In the genomic region with DNA sequence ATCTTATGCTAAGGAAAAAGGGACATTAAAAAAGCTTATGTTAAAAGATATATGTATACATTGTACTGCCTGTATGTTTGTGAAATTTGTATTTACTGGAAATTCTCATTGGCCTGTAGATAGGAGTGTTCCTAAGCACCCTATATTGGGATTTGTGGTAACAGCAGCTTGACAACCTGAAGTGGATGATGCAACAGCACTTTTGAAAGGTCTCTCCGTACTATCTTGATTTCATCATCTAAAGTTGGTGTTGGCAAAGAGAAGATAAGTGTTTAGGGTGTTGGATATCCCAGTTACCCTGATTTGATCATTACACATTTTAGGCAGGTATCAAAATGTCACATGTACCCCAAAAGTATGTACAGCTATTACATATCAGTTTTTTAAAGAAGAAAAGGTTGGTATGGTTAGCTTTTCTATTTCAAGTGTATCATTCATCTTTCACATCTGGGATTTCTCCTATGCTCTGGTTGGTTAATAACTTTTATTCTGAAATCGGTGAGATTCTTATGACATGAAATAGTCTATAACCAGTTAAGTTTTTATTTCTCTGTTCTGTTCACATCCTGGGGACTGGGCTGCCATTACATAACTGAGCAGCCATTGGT, we compare ENCODE assay signal across 19 cellular contexts. TPM values are rescaled to one million over a fixed set of nuclear protein-coding genes. Genes with fewer than 3 reads are reported as not detected.
DNase-seq lines count a peak whose midpoint lies in the region; ATAC-seq and TF ChIP-seq lines count a peak whose summit lies in the region.
"Had no signal": no experiment of that assay in that cellular context is flagged by ENCODE, and none has a peak within 500 bp of the region (broad histone marks: within the 10 kb centered on the region; RNA-seq: fewer than 3 reads in every experiment).

No MANE protein-coding gene starts in this region.

- no peaks in the 10 kb centered on the region for H3K4me1 ChIP-seq in HEK293 (ENCODE audit: control insufficient read depth, insufficient read depth, low read length)
- peaks cover 0 to 13% of the 10 kb centered on the region in 2 donors for H3K4me1 ChIP-seq in left lung

- H3K27ac Mint-ChIP-seq in WTC11 = no peak overlapping the region
- H3K27ac Mint-ChIP-seq in activated T-helper 1 cell treated with anti-CD3 and anti-CD28 coated beads, Interleukin-12 subunit alpha, Interleukin-12 subunit beta, Interleukin-2, Interleukin-4 antibody, amounts not matched to agents 30 ng/mL and 10 ng/mL and 1 ng/mL, durations not matched to agents 14 hours and 24 hours and 36 hours = no peak overlapping the region
- H3K27ac Mint-ChIP-seq: memory B cell; naive thymus-derived CD8-positive, alpha-beta T cell; progenitor cell of endocrine pancreas had no signal

- intact Hi-C loops in left lung (cut with DNase I) = no loop called here
- intact Hi-C loops in activated T-helper 1 cell treated with anti-CD3 and anti-CD28 coated beads, Interleukin-12 subunit alpha, Interleukin-12 subunit beta, Interleukin-2, Interleukin-4 antibody, amounts not matched to agents 30 ng/mL and 10 ng/mL and 1 ng/mL, durations not matched to agents 14 hours and 24 hours and 36 hours (cut with micrococcal nuclease) = no loop called here

- ATAC-seq in WTC11 (no peak), left lung (peak; percentile 58), GM18867 (IDR thresholded peaks at IDR 0.05; ENCODE audit: unreplicated experiment) (no peak)
- ATAC-seq: naive thymus-derived CD8-positive, alpha-beta T cell had no signal

- no peaks in the 10 kb centered on the region for H3K9me3 ChIP-seq in HEK293 (ENCODE audit: control insufficient read depth, insufficient read depth, low read depth, low read length)
- H3K9me3 ChIP-seq in left lung = no peaks in the 10 kb centered on the region
- H3K9me3 ChIP-seq: upper lobe of left lung had no signal

- peaks cover 31% of the 10 kb centered on the region for H3K9me3 Mint-ChIP-seq in WTC11
- H3K9me3 Mint-ChIP-seq in activated T-helper 1 cell treated with anti-CD3 and anti-CD28 coated beads, Interleukin-12 subunit alpha, Interleukin-12 subunit beta, Interleukin-2, Interleukin-4 antibody, amounts not matched to agents 30 ng/mL and 10 ng/mL and 1 ng/mL, durations not matched to agents 14 hours and 24 hours and 36 hours = no peaks in the 10 kb centered on the region
- H3K9me3 Mint-ChIP-seq: memory B cell; naive thymus-derived CD8-positive, alpha-beta T cell had no signal

- DNase-seq in LHCN-M2 (ENCODE audit: low read depth) = peak; percentile 8
- DNase-seq in WTC11 (ENCODE audit: low spot score) = no peak
- DNase-seq in left lung = no peak
- no peak for DNase-seq in activated T-helper 1 cell treated with anti-CD3 and anti-CD28 coated beads, Interleukin-12 subunit alpha, Interleukin-12 subunit beta, Interleukin-2, Interleukin-4 antibody, amounts not matched to agents 30 ng/mL and 10 ng/mL and 1 ng/mL, durations not matched to agents 14 hours and 24 hours and 36 hours (ENCODE audit: low spot score)
- DNase-seq in activated naive CD4-positive, alpha-beta T cell (lab: John Stamatoyannopoulos, UW) = no peak
- no peak for DNase-seq in activated CD8-positive, alpha-beta memory T cell treated with anti-CD3 and anti-CD28 coated beads, Interleukin-2, amount 50 U/mL, for 4 hours
- DNase-seq: amygdala; cerebellar nuclear complex; naive thymus-derived CD8-positive, alpha-beta T cell; NCI-H1048; NCI-H2029 treated with DMSO at 0.1 percent for 48 hours; NCI-H748 treated with DMSO at 0.1 percent for 48 hours; stimulated activated CD4-positive, alpha-beta T cell treated with anti-CD3 and anti-CD28 coated beads, Interleukin-12 subunit alpha, Interleukin-12 subunit beta, amount 100 ng/mL, for 4 hours had no signal

- H3K27ac ChIP-seq in HEK293 (ENCODE audit: extremely low read depth, low read depth, low read length) (no peak overlapping the region), left lung (no peak overlapping the region)
- H3K27ac ChIP-seq: upper lobe of left lung, VCaP had no signal

- peaks cover 15% of the 10 kb centered on the region for H3K4me1 Mint-ChIP-seq in WTC11
- peaks cover 21% of the 10 kb centered on the region for H3K4me1 Mint-ChIP-seq in activated T-helper 1 cell treated with anti-CD3 and anti-CD28 coated beads, Interleukin-12 subunit alpha, Interleukin-12 subunit beta, Interleukin-2, Interleukin-4 antibody, amounts not matched to agents 30 ng/mL and 10 ng/mL and 1 ng/mL, durations not matched to agents 14 hours and 24 hours and 36 hours (ENCODE audit: low read depth)

- peaks cover 0 to 21% of the 10 kb centered on the region in 2 experiments; a peak in 1 of 3 replicates for H3K36me3 ChIP-seq in HEK293 (ENCODE audit: control insufficient read depth in 2 of 2, insufficient read depth in 1 of 2, low read length in 2 of 2)
- no peaks in the 10 kb centered on the region for H3K36me3 ChIP-seq in left lung
- H3K36me3 ChIP-seq: upper lobe of left lung had no signal

- no peak overlapping the region for H3K4me3 Mint-ChIP-seq in WTC11
- H3K4me3 Mint-ChIP-seq in activated T-helper 1 cell treated with anti-CD3 and anti-CD28 coated beads, Interleukin-12 subunit alpha, Interleukin-12 subunit beta, Interleukin-2, Interleukin-4 antibody, amounts not matched to agents 30 ng/mL and 10 ng/mL and 1 ng/mL, durations not matched to agents 14 hours and 24 hours and 36 hours = no peak overlapping the region
- H3K4me3 Mint-ChIP-seq: memory B cell; naive thymus-derived CD8-positive, alpha-beta T cell had no signal

- CTCF ChIA-PET in HEK293 (lab: Yijun Ruan, JAX) = interaction anchor here (0.6 to 0.8 kb wide), 2 partner anchors 374 to 573 kb away, joined by 3 read pairs; no protein-coding TSS in a partner anchor
- CTCF ChIA-PET in WTC11 (lab: Charles Lee) = no interaction called here

- TF ChIP-seq CTCF in HEK293 (tag by site-specific recombination; IDR thresholded peaks at IDR 0.05) (no peak), WTC11 (IDR thresholded peaks at IDR 0.05) (no peak), left lung (IDR thresholded peaks at IDR 0.05) (no peak)

- no peaks in the 10 kb centered on the region for H3K27me3 ChIP-seq in left lung
- H3K27me3 ChIP-seq: upper lobe of left lung had no signal

- H3K4me3 ChIP-seq in HEK293 (ENCODE audit: low read depth, low read length) (no peak overlapping the region), left lung (no peak overlapping the region)
- H3K4me3 ChIP-seq: upper lobe of left lung had no signal

- POLR2A ChIA-PET in HEK293 (lab: Yijun Ruan, JAX) (no interaction called here), WTC11 (lab: Charles Lee) (no interaction called here)

- H3K27me3 Mint-ChIP-seq in WTC11 (ENCODE audit: low read depth) = no peaks in the 10 kb centered on the region
- no peaks in the 10 kb centered on the region for H3K27me3 Mint-ChIP-seq in activated T-helper 1 cell treated with anti-CD3 and anti-CD28 coated beads, Interleukin-12 subunit alpha, Interleukin-12 subunit beta, Interleukin-2, Interleukin-4 antibody, amounts not matched to agents 30 ng/mL and 10 ng/mL and 1 ng/mL, durations not matched to agents 14 hours and 24 hours and 36 hours (ENCODE audit: insufficient read depth)
- H3K27me3 Mint-ChIP-seq: memory B cell; naive thymus-derived CD8-positive, alpha-beta T cell; progenitor cell of endocrine pancreas had no signal

- peaks cover 57% of the 10 kb centered on the region for H3K36me3 Mint-ChIP-seq in WTC11
- peaks cover 28% of the 10 kb centered on the region for H3K36me3 Mint-ChIP-seq in activated T-helper 1 cell treated with anti-CD3 and anti-CD28 coated beads, Interleukin-12 subunit alpha, Interleukin-12 subunit beta, Interleukin-2, Interleukin-4 antibody, amounts not matched to agents 30 ng/mL and 10 ng/mL and 1 ng/mL, durations not matched to agents 14 hours and 24 hours and 36 hours (ENCODE audit: low read depth)

TF ChIP-seq in HEK293, 187 proteins besides CTCF, POLR2A, EP300 and RAD21:
- no peak for TF ChIP-seq ZNF621 (tag by site-specific recombination; IDR thresholded peaks at IDR 0.05)
- no peak for TF ChIP-seq GLIS1 (tag by site-specific recombination; IDR thresholded peaks at IDR 0.05)
- TF ChIP-seq KLF16 (tag by site-specific recombination; IDR thresholded peaks at IDR 0.05) = no peak
- TF ChIP-seq ZNF335 (tag by site-specific recombination; conservative IDR thresholded peaks at IDR 0.05) = no peak
- no peak for TF ChIP-seq ZNF670 (tag by site-specific recombination; IDR thresholded peaks at IDR 0.05; ENCODE audit: low read depth)
- TF ChIP-seq ZNF548 (tag by site-specific recombination; IDR thresholded peaks at IDR 0.05) = no peak
- peak; percentile 84 for TF ChIP-seq ZNF558 (tag by site-specific recombination; IDR thresholded peaks at IDR 0.05)

TF ChIP-seq in WTC11, 78 proteins besides CTCF, POLR2A, EP300 and RAD21 (continues in another document):
- TF ChIP-seq EMX1 (CRISPR knock-in tag; IDR thresholded peaks at IDR 0.05) = no peak
- no peak for TF ChIP-seq ERG (CRISPR knock-in tag; IDR thresholded peaks at IDR 0.05)
- TF ChIP-seq GABPB1 (CRISPR knock-in tag; IDR thresholded peaks at IDR 0.05) = peak; percentile 88
- no peak for TF ChIP-seq CREB1 (CRISPR knock-in tag; IDR thresholded peaks at IDR 0.05)
- no peak for TF ChIP-seq IRF1 (CRISPR knock-in tag; IDR thresholded peaks at IDR 0.05)
- TF ChIP-seq SP1 (CRISPR knock-in tag; conservative IDR thresholded peaks at IDR 0.05) = no peak
- TF ChIP-seq GRHL2 (CRISPR knock-in tag; IDR thresholded peaks at IDR 0.05; ENCODE audit: insufficient replicate concordance, severe bottlenecking) = no peak

RNA-seq across cellular contexts. Expression of gene HADH, which starts 10.3 kb away (rescaled TPM):
- total RNA-seq in LHCN-M2 (2014; rRNA removed) = 13.4 and 16.1 TPM in 2 replicates
- polyA plus RNA-seq in LHCN-M2 (2012) = 34.5 TPM
- 39.8 to 46.8 TPM (median 43.8 TPM) in 3 replicates for total RNA-seq in WTC11 (2021)
- 10 to 100 TPM; 40.3 to 45.9 TPM for total RNA-seq in left lung
- total RNA-seq in activated T-helper 1 cell treated with anti-CD3 and anti-CD28 coated beads, Interleukin-12 subunit alpha, Interleukin-12 subunit beta, Interleukin-2, Interleukin-4 antibody, amounts not matched to agents 30 ng/mL and 10 ng/mL and 1 ng/mL, durations not matched to agents 14 hours and 24 hours and 36 hours = 33.9 and 36.8 TPM in 2 replicates
